Comparison of ENCODE assay signal across 18 cellular contexts in genomic region chr3:124451655-124452317, GRCh38.
DNase-seq lines count a peak whose midpoint lies in the region; ATAC-seq and TF ChIP-seq lines count a peak whose summit lies in the region.
"Had no signal": no experiment of that assay in that cellular context is flagged by ENCODE, and none has a peak within 500 bp of the region (broad histone marks: within the 10 kb centered on the region; RNA-seq: fewer than 3 reads in every experiment).

No MANE protein-coding gene starts in this region.

- no peak for TF ChIP-seq POLR2A in adrenal gland (IDR thresholded peaks at IDR 0.05)

- 86 to 91% (median 89%) methylated on average over 2 of the region's 2 CpGs for WGBS in adrenal gland, 4 donors

- in situ Hi-C loops in brain microvascular endothelial cell (cut with HindIII; ENCODE audit: low pct_ligation_motif_present, low sequenced_read_pairs): no loop called here

- CTCF ChIA-PET in Caco-2 (lab: Charles Lee): interaction anchor here (1.0 kb wide), 1 partner anchor 24 kb away, joined by 3 read pairs; no protein-coding TSS in a partner anchor

- no peaks in the 10 kb centered on the region for H3K9me3 ChIP-seq in adrenal gland (replicated peaks in 1 of 3)
- no peaks in the 10 kb centered on the region for H3K9me3 ChIP-seq in Caco-2
- H3K9me3 ChIP-seq: BE2C, esophagus muscularis mucosa, mucosa of descending colon, psoas muscle had no signal

- TF ChIP-seq CTCF in adrenal gland (IDR thresholded peaks at IDR 0.05) (no peak), Caco-2 (IDR thresholded peaks at IDR 0.05; ENCODE audit: insufficient read depth in 1 of 2, low read depth in 1 of 2, low read length in 1 of 2, severe bottlenecking in 1 of 2, unreplicated experiment in 1 of 2) (no peak), brain microvascular endothelial cell (IDR thresholded peaks at IDR 0.05; ENCODE audit: low read depth, low read length, missing control alignments) (no peak)

- H3K27me3 Mint-ChIP-seq in Caco-2 (ENCODE audit: insufficient read depth, unreplicated experiment): peaks cover 21% of the 10 kb centered on the region

- no peaks in the 10 kb centered on the region for H3K4me1 ChIP-seq in adrenal gland (replicated peaks in 1 of 2)
- no peaks in the 10 kb centered on the region for H3K4me1 ChIP-seq in Caco-2
- H3K4me1 ChIP-seq: BE2C, neural progenitor cell, psoas muscle had no signal

- H3K27me3 ChIP-seq in adrenal gland (no peaks in the 10 kb centered on the region), Caco-2 (replicated peaks; ENCODE audit: control insufficient read depth, insufficient read depth, low read length) (peaks cover 1% of the 10 kb centered on the region; the same call in 1 of the 2 replicates), brain microvascular endothelial cell (replicated peaks) (no peaks in the 10 kb centered on the region)
- H3K27me3 ChIP-seq: BE2C, esophagus muscularis mucosa, neural progenitor cell had no signal

- H3K36me3 Mint-ChIP-seq in Caco-2 (ENCODE audit: insufficient read depth, unreplicated experiment): no peaks in the 10 kb centered on the region

- intact Hi-C loops in adrenal gland (cut with DNase I) (no loop called here), Caco-2 (cut with micrococcal nuclease; ENCODE audit: unreplicated experiment) (no loop called here)

- no peaks in the 10 kb centered on the region for H3K36me3 ChIP-seq in adrenal gland (replicated peaks in 1 of 2)
- no peaks in the 10 kb centered on the region for H3K36me3 ChIP-seq in Caco-2 (ENCODE audit: control insufficient read depth, insufficient read depth, low read length)
- no peaks in the 10 kb centered on the region for H3K36me3 ChIP-seq in brain microvascular endothelial cell (replicated peaks)
- H3K36me3 ChIP-seq: neural progenitor cell had no signal

- H3K4me3 ChIP-seq in adrenal gland: no peak overlapping the region
- no peak overlapping the region for H3K4me3 ChIP-seq in Caco-2 (ENCODE audit: low read depth, low read length)
- no peak overlapping the region for H3K4me3 ChIP-seq in brain microvascular endothelial cell (ENCODE audit: low read depth, low read length)
- H3K4me3 ChIP-seq: esophagus muscularis mucosa, mucosa of descending colon, neural progenitor cell, psoas muscle had no signal

- H3K27ac Mint-ChIP-seq in Caco-2 (ENCODE audit: unreplicated experiment): no peak overlapping the region
- H3K27ac Mint-ChIP-seq: activated T-helper 2 cell treated with anti-CD3 and anti-CD28 coated beads, Interferon-gamma antibody, Interleukin-2, Interleukin-4, amounts not matched to agents 10 μg/mL and 5 μg/mL and 100 μg/mL, durations not matched to agents 14 hours and 24 hours and 36 hours; neural progenitor cell had no signal

- ATAC-seq in GM21619 (IDR thresholded peaks at IDR 0.05; ENCODE audit: unreplicated experiment) (peak; percentile 84), HG03354 (IDR thresholded peaks at IDR 0.05; ENCODE audit: poor library complexity, severe bottlenecking, unreplicated experiment) (peak; percentile 69)
- ATAC-seq: mucosa of descending colon, psoas muscle had no signal

- H3K27ac ChIP-seq in adrenal gland (no peak overlapping the region), brain microvascular endothelial cell (no peak overlapping the region)
- H3K27ac ChIP-seq: esophagus muscularis mucosa, neural progenitor cell, psoas muscle had no signal

- no peaks in the 10 kb centered on the region for H3K4me1 Mint-ChIP-seq in Caco-2 (ENCODE audit: low read depth, unreplicated experiment)

- no TSS peak for BruUV-seq in Caco-2 (replicated peaks; lab: Mats Ljungman, UMichigan)

- DNase-seq in SKM-1 treated with dmso at 0.1 percent for 144 hours (lab: John Stamatoyannopoulos, UW; ENCODE audit: unreplicated experiment): peak; percentile 5
- no peak for DNase-seq in SKM-1 (lab: John Stamatoyannopoulos, UW; ENCODE audit: unreplicated experiment)
- no peak for DNase-seq in putamen (ENCODE audit: low spot score)
- no peak for DNase-seq in adrenal gland
- DNase-seq in Caco-2: no peak
- DNase-seq in brain microvascular endothelial cell: no peak
- DNase-seq: activated CD4-positive, CD25-positive, alpha-beta regulatory T cell treated with anti-CD3 and anti-CD28 coated beads, Interleukin-2, amount 50 U/mL, for 72 hours; BE2C; glutamatergic neuron; Karpas-422; mucosa of descending colon; psoas muscle; stimulated activated CD4-positive, alpha-beta T cell treated with anti-CD3 and anti-CD28 coated beads, Interleukin-4, amount 100 ng/mL, for 4 hours had no signal

- no peak overlapping the region for H3K4me3 Mint-ChIP-seq in Caco-2 (ENCODE audit: unreplicated experiment)
- H3K4me3 Mint-ChIP-seq: neural progenitor cell had no signal

- H3K9me3 Mint-ChIP-seq in Caco-2 (ENCODE audit: unreplicated experiment): no peaks in the 10 kb centered on the region
- H3K9me3 Mint-ChIP-seq: activated T-helper 2 cell treated with anti-CD3 and anti-CD28 coated beads, Interferon-gamma antibody, Interleukin-2, Interleukin-4, amounts not matched to agents 10 μg/mL and 5 μg/mL and 100 μg/mL, durations not matched to agents 14 hours and 24 hours and 36 hours; neural progenitor cell had no signal

- POLR2A ChIA-PET in Caco-2 (lab: Charles Lee): no interaction called here
